ENCODE assay signal across 1 cellular context in the genomic region with DNA sequence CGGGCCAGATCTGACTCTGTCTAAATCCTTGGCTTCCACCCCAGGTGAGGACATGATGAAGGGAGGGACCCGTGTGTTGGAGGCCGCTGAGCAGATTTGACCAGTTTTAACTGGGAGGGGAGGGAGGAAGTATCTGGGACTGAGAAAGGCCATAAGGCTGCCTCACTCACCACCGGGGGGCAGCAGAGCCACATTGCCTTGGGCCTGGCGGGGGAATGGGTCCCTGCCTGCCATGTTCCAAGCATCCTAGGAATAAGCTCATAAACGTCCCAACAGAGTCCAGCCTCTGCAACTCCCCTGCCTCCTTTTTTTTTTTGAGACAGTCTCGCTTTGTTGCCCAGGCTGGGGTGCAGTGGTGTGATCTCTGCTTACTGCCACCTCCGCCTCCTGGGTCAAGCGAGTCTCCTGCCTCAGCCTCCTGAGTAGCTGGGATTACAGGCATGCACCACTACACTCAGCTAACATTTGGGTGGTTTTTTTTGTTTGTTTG.
TF ChIP-seq lines count a peak whose summit lies in the region.

No MANE protein-coding gene starts in this region.

TF ChIP-seq in liver, 16 proteins besides CTCF, POLR2A, EP300 and RAD21:
- TF ChIP-seq, protein P1, sequence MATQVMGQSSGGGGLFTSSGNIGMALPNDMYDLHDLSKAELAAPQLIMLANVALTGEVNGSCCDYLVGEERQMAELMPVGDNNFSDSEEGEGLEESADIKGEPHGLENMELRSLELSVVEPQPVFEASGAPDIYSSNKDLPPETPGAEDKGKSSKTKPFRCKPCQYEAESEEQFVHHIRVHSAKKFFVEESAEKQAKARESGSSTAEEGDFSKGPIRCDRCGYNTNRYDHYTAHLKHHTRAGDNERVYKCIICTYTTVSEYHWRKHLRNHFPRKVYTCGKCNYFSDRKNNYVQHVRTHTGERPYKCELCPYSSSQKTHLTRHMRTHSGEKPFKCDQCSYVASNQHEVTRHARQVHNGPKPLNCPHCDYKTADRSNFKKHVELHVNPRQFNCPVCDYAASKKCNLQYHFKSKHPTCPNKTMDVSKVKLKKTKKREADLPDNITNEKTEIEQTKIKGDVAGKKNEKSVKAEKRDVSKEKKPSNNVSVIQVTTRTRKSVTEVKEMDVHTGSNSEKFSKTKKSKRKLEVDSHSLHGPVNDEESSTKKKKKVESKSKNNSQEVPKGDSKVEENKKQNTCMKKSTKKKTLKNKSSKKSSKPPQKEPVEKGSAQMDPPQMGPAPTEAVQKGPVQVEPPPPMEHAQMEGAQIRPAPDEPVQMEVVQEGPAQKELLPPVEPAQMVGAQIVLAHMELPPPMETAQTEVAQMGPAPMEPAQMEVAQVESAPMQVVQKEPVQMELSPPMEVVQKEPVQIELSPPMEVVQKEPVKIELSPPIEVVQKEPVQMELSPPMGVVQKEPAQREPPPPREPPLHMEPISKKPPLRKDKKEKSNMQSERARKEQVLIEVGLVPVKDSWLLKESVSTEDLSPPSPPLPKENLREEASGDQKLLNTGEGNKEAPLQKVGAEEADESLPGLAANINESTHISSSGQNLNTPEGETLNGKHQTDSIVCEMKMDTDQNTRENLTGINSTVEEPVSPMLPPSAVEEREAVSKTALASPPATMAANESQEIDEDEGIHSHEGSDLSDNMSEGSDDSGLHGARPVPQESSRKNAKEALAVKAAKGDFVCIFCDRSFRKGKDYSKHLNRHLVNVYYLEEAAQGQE (IDR thresholded peaks at IDR 0.05) = no peak
- TF ChIP-seq YY1 (IDR thresholded peaks at IDR 0.05) (peak; percentile 17), TAF1 (conservative IDR thresholded peaks at IDR 0.05) (no peak), ZBTB33 (IDR thresholded peaks at IDR 0.05) (no peak), HNF4A (conservative IDR thresholded peaks at IDR 0.05) (peak in 1 of 2 donors; percentile 31), JUND (IDR thresholded peaks at IDR 0.05) (no peak), FOXA1 (IDR thresholded peaks at IDR 0.05) (no peak), RXRA (IDR thresholded peaks at IDR 0.05) (peak in 1 of 2 donors; percentile 27), HNF4G (IDR thresholded peaks at IDR 0.05) (no peak), EGR1 (IDR thresholded peaks at IDR 0.05; ENCODE audit: low read depth in 2 of 2) (no peak)
